In genomic region chr7:40221836-40222235, GRCh38 we compare ENCODE assay signal across 17 cellular contexts.
DNase-seq lines count a peak whose midpoint lies in the region; ATAC-seq and TF ChIP-seq lines count a peak whose summit lies in the region.
"Had no signal": no experiment of that assay in that cellular context is flagged by ENCODE, and none has a peak within 500 bp of the region (broad histone marks: within the 10 kb centered on the region; RNA-seq: fewer than 3 reads in every experiment).

No MANE protein-coding gene starts in this region.

- H3K4me1 ChIP-seq in breast epithelium, result no peaks in the 10 kb centered on the region
- H3K4me1 ChIP-seq: body of pancreas, heart right ventricle had no signal

- no peak for ATAC-seq in GM18868 (IDR thresholded peaks at IDR 0.05; ENCODE audit: unreplicated experiment)
- ATAC-seq in GM19467 (IDR thresholded peaks at IDR 0.05; ENCODE audit: unreplicated experiment), result no peak
- ATAC-seq: body of pancreas, heart right ventricle had no signal

- intact Hi-C loops in MCF 10A (cut with micrococcal nuclease), result no loop called here
- intact Hi-C loops in breast epithelium (cut with DNase I; ENCODE audit: low total_unique reads), result no loop called here

- H3K4me1 Mint-ChIP-seq in MCF 10A (ENCODE audit: insufficient read depth, unreplicated experiment), result peaks cover 26% of the 10 kb centered on the region
- H3K4me1 Mint-ChIP-seq: naive B cell had no signal

- no peaks in the 10 kb centered on the region for H3K27me3 Mint-ChIP-seq in MCF 10A (ENCODE audit: insufficient read depth, unreplicated experiment)
- H3K27me3 Mint-ChIP-seq: activated CD4-positive, alpha-beta memory T cell treated with anti-CD3 and anti-CD28 coated beads for 36 hours; naive B cell had no signal

- H3K36me3 ChIP-seq in breast epithelium, result no peaks in the 10 kb centered on the region
- H3K36me3 ChIP-seq: heart right ventricle had no signal

- no TSS peak for BruUV-seq in MCF 10A (replicated peaks; lab: Mats Ljungman, UMichigan)

- peak overlapping the region; percentile 75 for H3K27ac Mint-ChIP-seq in MCF 10A (ENCODE audit: low read depth, unreplicated experiment)
- H3K27ac Mint-ChIP-seq: activated CD4-positive, alpha-beta memory T cell treated with anti-CD3 and anti-CD28 coated beads for 36 hours; naive B cell had no signal

- H3K27ac ChIP-seq in breast epithelium, result no peak overlapping the region
- H3K27ac ChIP-seq: A549, body of pancreas, heart right ventricle had no signal

- no peak for TF ChIP-seq POLR2A in breast epithelium (IDR thresholded peaks at IDR 0.05)

- H3K4me3 ChIP-seq in breast epithelium, result no peak overlapping the region
- H3K4me3 ChIP-seq: A549, body of pancreas, heart right ventricle had no signal

- DNase-seq in MCF 10A (ENCODE audit: unreplicated experiment) (peak; percentile 69), breast epithelium (ENCODE audit: low spot score in 2 of 2) (no peak), astrocyte of the hippocampus (ENCODE audit: low read depth, low spot score) (peak; percentile 94), islet precursor cell (peak; percentile 70), midbrain (lab: John Stamatoyannopoulos, UW) (no peak)
- no peak for DNase-seq in activated CD4-positive, alpha-beta T cell treated with anti-CD3 and anti-CD28 coated beads, Interleukin-2, amount 50 U/mL, for 1 hour
- DNase-seq: activated CD4-positive, alpha-beta memory T cell treated with anti-CD3 and anti-CD28 coated beads for 36 hours; heart right ventricle; KBM-7; naive B cell; NCI-H446; stimulated activated CD4-positive, alpha-beta T cell treated with anti-CD3 and anti-CD28 coated beads, Interleukin-2, amount 100 ng/mL, for 48 hours; substantia nigra had no signal

- CTCF ChIA-PET in MCF 10A (lab: Yijun Ruan, JAX), result interaction anchor here (1.0 to 1.4 kb wide), 4 partner anchors 10 to 1483 kb away, joined by 3 to 5 read pairs (median 4); no protein-coding TSS in a partner anchor

- no peak for TF ChIP-seq CTCF in MCF 10A (IDR thresholded peaks at IDR 0.05; ENCODE audit: unreplicated experiment)
- TF ChIP-seq CTCF in breast epithelium (IDR thresholded peaks at IDR 0.05), result no peak

- POLR2A ChIA-PET in MCF 10A (lab: Yijun Ruan, JAX), result interaction anchor here (0.6 to 0.7 kb wide), 2 partner anchors 43 to 505 kb away, joined by 3 read pairs; no protein-coding TSS in a partner anchor

- peak overlapping the region; percentile 0 for H3K4me3 Mint-ChIP-seq in MCF 10A (ENCODE audit: unreplicated experiment)
- H3K4me3 Mint-ChIP-seq: activated CD4-positive, alpha-beta memory T cell treated with anti-CD3 and anti-CD28 coated beads for 36 hours; naive B cell had no signal

- no peaks in the 10 kb centered on the region for H3K27me3 ChIP-seq in breast epithelium
- H3K27me3 ChIP-seq: body of pancreas, heart right ventricle had no signal

- H3K36me3 Mint-ChIP-seq in MCF 10A (ENCODE audit: insufficient read depth, unreplicated experiment), result no peaks in the 10 kb centered on the region
- H3K36me3 Mint-ChIP-seq: naive B cell had no signal

- H3K9me3 ChIP-seq in breast epithelium, result no peaks in the 10 kb centered on the region
- H3K9me3 ChIP-seq: A549, body of pancreas had no signal

- no peaks in the 10 kb centered on the region for H3K9me3 Mint-ChIP-seq in MCF 10A (ENCODE audit: unreplicated experiment)

Comparison
In these comparisons a context has a peak if more than half of its experiments do, and no peak if none do; other contexts are left out.
1. DNase-seq: peak in MCF 10A (single experiment), astrocyte of the hippocampus (single experiment) and islet precursor cell (single experiment); none in breast epithelium (0 of 2), midbrain (single experiment) and activated CD4-positive, alpha-beta T cell treated with anti-CD3 and anti-CD28 coated beads, Interleukin-2, amount 50 U/mL, for 1 hour (single experiment).